ENCODE assay signal across 8 cellular contexts in genomic region chr14:53151867-53152626, GRCh38. TPM values are rescaled to one million over a fixed set of nuclear protein-coding genes. Genes with fewer than 3 reads are reported as not detected.
A peak's percentile ranks its signal among the peaks of the same experiment; 100 is the strongest.
DNase-seq lines count a peak whose midpoint lies in the region; ATAC-seq, FAIRE-seq and TF ChIP-seq lines count a peak whose summit lies in the region.

No MANE protein-coding gene starts in this region.

- no peaks in the 10 kb centered on the region for H3K36me3 ChIP-seq in thoracic aorta

- TF ChIP-seq CTCF in RWPE1 (conservative IDR thresholded peaks at IDR 0.05; ENCODE audit: low read depth) (peak; percentile 50), omental fat pad (IDR thresholded peaks at IDR 0.05) (no peak), thoracic aorta (IDR thresholded peaks at IDR 0.05) (peak; percentile 36)

- ATAC-seq in GM19468 (IDR thresholded peaks at IDR 0.05; ENCODE audit: extremely low read depth, unreplicated experiment) (peak; percentile 4), omental fat pad (ENCODE audit: low FRiP score) (peak; percentile 60), thoracic aorta (ENCODE audit: insufficient number of reproducible peaks, low FRiP score, low read depth) (peak; percentile 22)

- peak; percentile 76 for DNase-seq in COLO668 (lab: John Stamatoyannopoulos, UW; ENCODE audit: unreplicated experiment)
- peak; percentile 78 for DNase-seq in HTR-8/SVneo (ENCODE audit: insufficient read length, low spot score)
- DNase-seq in RWPE1 (ENCODE audit: low spot score) = peak; percentile 82
- peak; percentile 74 for DNase-seq in activated naive CD4-positive, alpha-beta T cell treated with Interleukin-2 at 50 U/mL for 16 hours
- peak; percentile 58 for DNase-seq in germinal center (ENCODE audit: low spot score)
- peak; percentile 44 for DNase-seq in omental fat pad (ENCODE audit: low spot score)
- no peak for DNase-seq in thoracic aorta (ENCODE audit: low spot score)

- H3K27ac ChIP-seq in RWPE1 = peak overlapping the region; percentile 83
- peak overlapping the region; percentile 86 to 87 for H3K27ac ChIP-seq in thoracic aorta

- POLR2A ChIA-PET in RWPE1 (lab: Yijun Ruan, JAX; ENCODE audit: low non-redundant PET) = no interaction called here

- no peaks in the 10 kb centered on the region for H3K27me3 ChIP-seq in thoracic aorta (replicated peaks; ENCODE audit: insufficient read depth)

- FAIRE-seq in HTR-8/SVneo (lab: Jason Lieb, UNC) = peak; percentile 81

- CTCF ChIA-PET in RWPE1 (lab: Yijun Ruan, JAX) = interaction anchor here (0.6 to 1.0 kb wide), 3 partner anchors 34 to 817 kb away, joined by 4 to 5 read pairs (median 4); no protein-coding TSS in a partner anchor

- H3K9me3 ChIP-seq in thoracic aorta = no peaks in the 10 kb centered on the region

- H3K4me1 ChIP-seq in thoracic aorta (ENCODE audit: control insufficient read depth in 1 of 2, low read depth in 2 of 2) = peaks cover 14 to 20% of the 10 kb centered on the region in 2 donors

- peak overlapping the region; percentile 79 for H3K4me3 ChIP-seq in thoracic aorta

RNA-seq across cellular contexts. Expression of gene DDHD1, which starts 1.1 kb away (rescaled TPM):
- total RNA-seq in omental fat pad = 10 to 100 TPM; 13.7 to 26.3 (median 21.2) TPM
- total RNA-seq in thoracic aorta = 10 to 100 TPM; 31.8 to 46.0 TPM

Comparison
In these comparisons a context has a peak if more than half of its experiments do, and no peak if none do; other contexts are left out.
1. ATAC-seq: peak in every context shown above with its lines; median percentile 60 in omental fat pad; 22 in thoracic aorta; 4 in GM19468.
2. CTCF ChIP-seq: peak in RWPE1 (single experiment) and thoracic aorta (single experiment); none in omental fat pad (0 of 3).